In genomic region chrX:52923781-52924241, GRCh38 we compare ENCODE assay signal across 9 cellular contexts. TPM values are rescaled to one million over a fixed set of nuclear protein-coding genes. Genes with fewer than 3 reads are reported as not detected.
DNase-seq lines count a peak whose midpoint lies in the region; ATAC-seq, FAIRE-seq and TF ChIP-seq lines count a peak whose summit lies in the region.
"Had no signal": no experiment of that assay in that cellular context is flagged by ENCODE, and none has a peak within 500 bp of the region (broad histone marks: within the 10 kb centered on the region; RNA-seq: fewer than 3 reads in every experiment).

No MANE protein-coding gene starts in this region.

- TF ChIP-seq CTCF in OCI-LY3 (IDR thresholded peaks at IDR 0.05; ENCODE audit: low read depth, low read length): no peak
- no peak for TF ChIP-seq CTCF in WERI-Rb-1 (IDR thresholded peaks at IDR 0.05; ENCODE audit: low read depth, low read length)

- H2AFZ ChIP-seq in OCI-LY3 (ENCODE audit: low read depth, low read length): peak overlapping the region; percentile 15; the same call in 1 of the 2 replicates

- no peaks in the 10 kb centered on the region for H3K79me2 ChIP-seq in OCI-LY3 (ENCODE audit: low read length)

- peak overlapping the region; percentile 36; the same call in 1 of the 2 replicates for H3K9ac ChIP-seq in OCI-LY3 (ENCODE audit: low read length)

- H3K4me3 ChIP-seq in OCI-LY3 (ENCODE audit: low read length) (peak overlapping the region; percentile 60), WERI-Rb-1 (ENCODE audit: low read depth, low read length) (no peak overlapping the region)

- H3K9me3 ChIP-seq in OCI-LY3 (ENCODE audit: insufficient read depth, low read length): no peaks in the 10 kb centered on the region
- H3K9me3 ChIP-seq in WERI-Rb-1 (ENCODE audit: severe bottlenecking): peaks cover 5% of the 10 kb centered on the region

- ATAC-seq in HG02642 (IDR thresholded peaks at IDR 0.05; ENCODE audit: poor library complexity, unreplicated experiment) (peak; percentile 46), left ventricle myocardium superior (peak; percentile 51)

- no peaks in the 10 kb centered on the region for H3K27me3 ChIP-seq in OCI-LY3 (ENCODE audit: low read depth, low read length)
- H3K27me3 ChIP-seq in WERI-Rb-1 (ENCODE audit: insufficient read depth, low read depth, severe bottlenecking): peaks cover 10% of the 10 kb centered on the region

- intact Hi-C loops in left ventricle myocardium superior (cut with micrococcal nuclease): no loop called here

- H3K4me1 ChIP-seq in OCI-LY3 (ENCODE audit: low read length): peaks cover 30% of the 10 kb centered on the region

- H3K27ac ChIP-seq in OCI-LY3 (ENCODE audit: low read length): peak overlapping the region; percentile 65
- H3K27ac ChIP-seq in WERI-Rb-1: no peak overlapping the region

- H3K4me2 ChIP-seq in OCI-LY3 (ENCODE audit: low read length): peak overlapping the region; percentile 89

- DNase-seq in GM18507 (ENCODE audit: extremely low spot score, insufficient read length, low read depth) (no peak), left ventricle myocardium superior (peak; percentile 49), NK-92 (lab: John Stamatoyannopoulos, UW; ENCODE audit: unreplicated experiment) (no peak), DMS79 (lab: John Stamatoyannopoulos, UW) (no peak), HT-29 (ENCODE audit: low spot score) (no peak), WERI-Rb-1 (no peak)

- no peaks in the 10 kb centered on the region for H4K20me1 ChIP-seq in OCI-LY3 (ENCODE audit: insufficient read depth, low read length)

- peak; percentile 96 for FAIRE-seq in GM18507 (lab: Jason Lieb, UNC)

- H3K36me3 ChIP-seq in OCI-LY3 (replicated peaks; ENCODE audit: low read depth, low read length) (no peaks in the 10 kb centered on the region), WERI-Rb-1 (no peaks in the 10 kb centered on the region)

RNA-seq across cellular contexts. Expression of gene FAM156B, which starts 26.7 kb away (rescaled TPM):
- 5.9 TPM for total RNA-seq in left ventricle myocardium superior
- 28.7 and 36.4 TPM in 2 replicates for total RNA-seq in HT-29 (2014; rRNA removed; shearing (Covaris generic))

RNA-seq across cellular contexts. Expression of gene FAM156A, which starts 34.5 kb away (rescaled TPM):
- 7.3 TPM for total RNA-seq in left ventricle myocardium superior
- 13.2 and 20.8 TPM in 2 replicates for total RNA-seq in HT-29 (2014; rRNA removed; shearing (Covaris generic))

RNA-seq across cellular contexts. Expression of gene XAGE3, which starts 55.9 kb away (rescaled TPM):
- not detected for total RNA-seq in left ventricle myocardium superior
- not detected in 2 replicates for total RNA-seq in HT-29 (2014; rRNA removed; shearing (Covaris generic))
- total RNA-seq: subcutaneous adipose tissue had no signal
